Comparison of ENCODE assay signal across 10 cellular contexts in genomic region chr11:119091966-119092879, GRCh38. TPM values are rescaled to one million over a fixed set of nuclear protein-coding genes. Genes with fewer than 3 reads are reported as not detected.
DNase-seq lines count a peak whose midpoint lies in the region; ATAC-seq and TF ChIP-seq lines count a peak whose summit lies in the region.
"Had no signal": no experiment of that assay in that cellular context is flagged by ENCODE, and none has a peak within 500 bp of the region (broad histone marks: within the 10 kb centered on the region; RNA-seq: fewer than 3 reads in every experiment).

No MANE protein-coding gene starts in this region.

- H3K4me1 ChIP-seq in OCI-LY1 (ENCODE audit: insufficient read depth, low read length, severe bottlenecking), result peaks cover 29% of the 10 kb centered on the region
- peaks cover 23 to 37% (median 25%) of the 10 kb centered on the region in 3 donors for H3K4me1 ChIP-seq in skeletal muscle tissue (ENCODE audit: control insufficient read depth in 3 of 3, insufficient read depth in 3 of 3, low read length in 3 of 3)
- H3K4me1 ChIP-seq in transverse colon, result peaks cover 18 to 27% (median 20%) of the 10 kb centered on the region in 4 donors

- DNase-seq in activated CD8-positive, alpha-beta memory T cell treated with anti-CD3 and anti-CD28 coated beads, Interleukin-2, amount 10 ng/mL, durations not matched to agents 7 days and 5 days, result no peak
- DNase-seq in activated CD8-positive, alpha-beta memory T cell treated with anti-CD3 and anti-CD28 coated beads for 24 hours, result no peak
- DNase-seq in chondrocyte (ENCODE audit: low spot score), result no peak
- DNase-seq in transverse colon, result no peak
- DNase-seq: activated CD8-positive, alpha-beta memory T cell treated with anti-CD3 and anti-CD28 coated beads, Interleukin-2, amount 50 U/mL, for 48 hours; GDM1 had no signal

- CTCF ChIA-PET in activated CD8-positive, alpha-beta memory T cell treated with anti-CD3 and anti-CD28 coated beads, Interleukin-2, amount 10 ng/mL, durations not matched to agents 7 days and 5 days (lab: Charles Lee), result interaction anchor here (1.0 to 1.4 kb wide), 3 partner anchors 10 to 246 kb away, joined by 4 to 5 read pairs (median 4); partner anchors contain the start of gene DPAGT1

- no peaks in the 10 kb centered on the region for H3K27me3 ChIP-seq in OCI-LY1 (ENCODE audit: insufficient read depth, low read length)
- H3K27me3 ChIP-seq in skeletal muscle tissue (ENCODE audit: control insufficient read depth in 3 of 3, insufficient read depth in 3 of 3, low read length in 3 of 3), result no peaks in the 10 kb centered on the region
- no peaks in the 10 kb centered on the region for H3K27me3 ChIP-seq in transverse colon

- in situ Hi-C loops in transverse colon (cut with MboI; ENCODE audit: low pct_ligation_motif_present in 1 of 4, low pct_unique_long_range_greater_than_20kb in 1 of 4, low sequenced_read_pairs in 3 of 4), result no loop called here

- no peaks in the 10 kb centered on the region for H3K9me2 ChIP-seq in OCI-LY1 (ENCODE audit: low read depth, low read length)

- intact Hi-C loops in transverse colon (cut with DNase I; ENCODE audit: low total_unique reads), result no loop called here

- H3K4me3 Mint-ChIP-seq in activated CD8-positive, alpha-beta memory T cell treated with anti-CD3 and anti-CD28 coated beads, Interleukin-2, amount 10 ng/mL, durations not matched to agents 7 days and 5 days, result peak overlapping the region; percentile 93
- peak overlapping the region; percentile 16 for H3K4me3 Mint-ChIP-seq in chondrocyte (ENCODE audit: unreplicated experiment)

- H3K9me3 ChIP-seq in OCI-LY1 (ENCODE audit: low read length) (no peaks in the 10 kb centered on the region), skeletal muscle tissue (ENCODE audit: control insufficient read depth in 3 of 3, low read length in 3 of 3) (no peaks in the 10 kb centered on the region), transverse colon (no peaks in the 10 kb centered on the region)

- no peak for TF ChIP-seq CTCF in OCI-LY1 (IDR thresholded peaks at IDR 0.05; ENCODE audit: low read length)
- TF ChIP-seq CTCF in chondrocyte (IDR thresholded peaks at IDR 0.05), result no peak
- no peak for TF ChIP-seq CTCF in transverse colon (IDR thresholded peaks at IDR 0.05)

- H3K4me1 Mint-ChIP-seq in activated CD8-positive, alpha-beta memory T cell treated with anti-CD3 and anti-CD28 coated beads, Interleukin-2, amount 10 ng/mL, durations not matched to agents 7 days and 5 days, result peaks cover 47% of the 10 kb centered on the region
- peaks cover 32% of the 10 kb centered on the region for H3K4me1 Mint-ChIP-seq in chondrocyte (ENCODE audit: low read depth)

- no peak for TF ChIP-seq EP300 in transverse colon (IDR thresholded peaks at IDR 0.05; ENCODE audit: low read depth)

- H3K27me3 Mint-ChIP-seq in activated CD8-positive, alpha-beta memory T cell treated with anti-CD3 and anti-CD28 coated beads, Interleukin-2, amount 10 ng/mL, durations not matched to agents 7 days and 5 days, result peaks cover 2% of the 10 kb centered on the region
- H3K27me3 Mint-ChIP-seq in chondrocyte (ENCODE audit: low read depth), result no peaks in the 10 kb centered on the region

- no peaks in the 10 kb centered on the region for H3K9me3 Mint-ChIP-seq in activated CD8-positive, alpha-beta memory T cell treated with anti-CD3 and anti-CD28 coated beads, Interleukin-2, amount 10 ng/mL, durations not matched to agents 7 days and 5 days (ENCODE audit: low read depth)
- H3K9me3 Mint-ChIP-seq in chondrocyte (ENCODE audit: low read depth), result no peaks in the 10 kb centered on the region

- no peak for ATAC-seq in activated CD8-positive, alpha-beta memory T cell treated with anti-CD3 and anti-CD28 coated beads, Interleukin-2, amount 10 ng/mL, durations not matched to agents 7 days and 5 days
- no peak for ATAC-seq in GM21360 (IDR thresholded peaks at IDR 0.05; ENCODE audit: unreplicated experiment)
- ATAC-seq in HG02973 (IDR thresholded peaks at IDR 0.05; ENCODE audit: unreplicated experiment), result no peak

- peak overlapping the region; percentile 66 for H3K27ac Mint-ChIP-seq in activated CD8-positive, alpha-beta memory T cell treated with anti-CD3 and anti-CD28 coated beads, Interleukin-2, amount 10 ng/mL, durations not matched to agents 7 days and 5 days
- no peak overlapping the region for H3K27ac Mint-ChIP-seq in chondrocyte (ENCODE audit: unreplicated experiment)

- H3K79me2 ChIP-seq in OCI-LY1 (ENCODE audit: insufficient read depth, low read length), result peaks cover 18% of the 10 kb centered on the region

- H3K9ac ChIP-seq in OCI-LY1 (ENCODE audit: low read length) (peak overlapping the region; percentile 100; the same call in 1 of the 2 replicates), skeletal muscle tissue (ENCODE audit: low read depth in 1 of 3, low read length in 3 of 3) (peak overlapping the region in 2 of 3 donors; percentile 47)

- peaks cover 39% of the 10 kb centered on the region for H3K36me3 Mint-ChIP-seq in activated CD8-positive, alpha-beta memory T cell treated with anti-CD3 and anti-CD28 coated beads, Interleukin-2, amount 10 ng/mL, durations not matched to agents 7 days and 5 days
- peaks cover 7% of the 10 kb centered on the region for H3K36me3 Mint-ChIP-seq in chondrocyte (ENCODE audit: low read depth)

- no peaks in the 10 kb centered on the region for H4K20me1 ChIP-seq in OCI-LY1 (ENCODE audit: insufficient read depth, low read length)

- H3K4me3 ChIP-seq in OCI-LY1 (ENCODE audit: low read depth, low read length, poor library complexity, severe bottlenecking), result peak overlapping the region; percentile 100
- no peak overlapping the region for H3K4me3 ChIP-seq in skeletal muscle tissue (ENCODE audit: low read length in 3 of 3)
- no peak overlapping the region for H3K4me3 ChIP-seq in transverse colon

- no peak overlapping the region for H2AFZ ChIP-seq in OCI-LY1 (ENCODE audit: low read length)

- no peak for TF ChIP-seq POLR2A in transverse colon (IDR thresholded peaks at IDR 0.05)

- peak overlapping the region; percentile 97 for H3K4me2 ChIP-seq in OCI-LY1 (ENCODE audit: low read length)

- peaks cover 3% of the 10 kb centered on the region for H3F3A ChIP-seq in OCI-LY1 (ENCODE audit: insufficient read depth, low read length)

- H3K36me3 ChIP-seq in OCI-LY1 (ENCODE audit: insufficient read depth, low read length) (peaks cover 58% of the 10 kb centered on the region), skeletal muscle tissue (ENCODE audit: control insufficient read depth in 3 of 3, insufficient read depth in 3 of 3, low read length in 3 of 3) (peaks cover 26 to 37% (median 36%) of the 10 kb centered on the region in 3 donors), transverse colon (no peaks in the 10 kb centered on the region)

- 79 to 84% methylated on average over 2 to 13 of the region's 13 CpGs for WGBS in transverse colon (ENCODE audit: low coverage in 1 of 2), 2 donors

- H3K27ac ChIP-seq in OCI-LY1 (ENCODE audit: low read depth, low read length, poor library complexity, severe bottlenecking) (peak overlapping the region; percentile 86), skeletal muscle tissue (ENCODE audit: low read depth, low read length) (no peak overlapping the region), transverse colon (peak overlapping the region in 2 of 4 donors; percentile 97)

RNA-seq across cellular contexts. Expression of gene HMBS, which starts 7.5 kb away (rescaled TPM):
- 10 to 100 TPM; 26.6 to 36.7 TPM for total RNA-seq in activated CD8-positive, alpha-beta memory T cell treated with anti-CD3 and anti-CD28 coated beads, Interleukin-2, amount 10 ng/mL, durations not matched to agents 7 days and 5 days
- total RNA-seq in chondrocyte (16.1 to 21.3 TPM (median 16.7 TPM) in 3 replicates), skeletal muscle tissue (6.8 TPM), transverse colon (100 to 1,000 TPM in 1 of 4 donors, 10 to 100 TPM in 2, not detected in 1; 10.8 to 353 (median 21.3) TPM)

RNA-seq across cellular contexts. Expression of gene DPAGT1, which starts 9.4 kb away (rescaled TPM):
- 10 to 100 TPM; 65.1 to 77.1 TPM for total RNA-seq in activated CD8-positive, alpha-beta memory T cell treated with anti-CD3 and anti-CD28 coated beads, Interleukin-2, amount 10 ng/mL, durations not matched to agents 7 days and 5 days
- 37.0 to 58.2 TPM (median 41.2 TPM) in 3 replicates for total RNA-seq in chondrocyte
- total RNA-seq in skeletal muscle tissue, result 8.4 TPM
- 10 to 100 TPM in 3 of 4 donors, 1 to 10 TPM in 1; 4.5 to 63.9 (median 26.3) TPM for total RNA-seq in transverse colon

RNA-seq across cellular contexts. Expression of gene C2CD2L, which starts 14.9 kb away (rescaled TPM):
- total RNA-seq in activated CD8-positive, alpha-beta memory T cell treated with anti-CD3 and anti-CD28 coated beads, Interleukin-2, amount 10 ng/mL, durations not matched to agents 7 days and 5 days, result 10 to 100 TPM; 30.6 to 35.1 TPM
- total RNA-seq in chondrocyte, result 11.8 to 13.2 TPM (median 12.1 TPM) in 3 replicates
- 2.1 TPM for total RNA-seq in skeletal muscle tissue
- 10 to 100 TPM; 11.5 to 56.9 (median 32.7) TPM for total RNA-seq in transverse colon

RNA-seq across cellular contexts. Expression of gene VPS11, which starts 24.6 kb away (rescaled TPM):
- total RNA-seq in activated CD8-positive, alpha-beta memory T cell treated with anti-CD3 and anti-CD28 coated beads, Interleukin-2, amount 10 ng/mL, durations not matched to agents 7 days and 5 days, result 10 to 100 TPM; 30.1 to 31.2 TPM
- total RNA-seq in chondrocyte (28.0 to 30.3 TPM (median 30.1 TPM) in 3 replicates), skeletal muscle tissue (21.4 TPM), transverse colon (100 to 1,000 TPM in 1 of 4 donors, 10 to 100 TPM in 3; 19.8 to 122 (median 31.2) TPM)

RNA-seq across cellular contexts. Expression of gene HINFP, which starts 29.2 kb away (rescaled TPM):
- total RNA-seq in activated CD8-positive, alpha-beta memory T cell treated with anti-CD3 and anti-CD28 coated beads, Interleukin-2, amount 10 ng/mL, durations not matched to agents 7 days and 5 days, result 10 to 100 TPM; 40.4 to 43.0 TPM
- 16.9 to 22.9 TPM (median 21.9 TPM) in 3 replicates for total RNA-seq in chondrocyte
- total RNA-seq in skeletal muscle tissue, result 18.3 TPM
- total RNA-seq in transverse colon, result 10 to 100 TPM; 20.7 to 63.6 (median 48.2) TPM
